In genomic region chr15:88616240-88616639, GRCh38 we compare ENCODE assay signal across 13 cellular contexts.
"Had no signal": no experiment of that assay in that cellular context is flagged by ENCODE, and none has a peak within 500 bp of the region (broad histone marks: within the 10 kb centered on the region; RNA-seq: fewer than 3 reads in every experiment).

No MANE protein-coding gene starts in this region.

- H3K36me3 ChIP-seq: ascending aorta, gastrocnemius medialis, heart right ventricle, pancreas, sigmoid colon, thyroid gland had no signal

- H3K4me3 Mint-ChIP-seq: activated naive CD4-positive, alpha-beta T cell treated with anti-CD3 and anti-CD28 coated beads, Interleukin-2, amount 10 ng/mL, durations not matched to agents 7 days and 5 days; dendritic cell treated with granulocyte-macrophage colony-stimulating factor and Interleukin-4, amounts not matched to agents 40 ng/mL and 50 ng/mL, for 4 days had no signal

- H3K27ac ChIP-seq: ascending aorta, gastrocnemius medialis, heart right ventricle, sigmoid colon, thyroid gland, VCaP had no signal

- H3K9me3 Mint-ChIP-seq: activated naive CD4-positive, alpha-beta T cell treated with anti-CD3 and anti-CD28 coated beads, Interleukin-2, amount 10 ng/mL, durations not matched to agents 7 days and 5 days; dendritic cell treated with granulocyte-macrophage colony-stimulating factor and Interleukin-4, amounts not matched to agents 40 ng/mL and 50 ng/mL, for 4 days had no signal

- H3K4me1 ChIP-seq: thyroid gland had no signal

- DNase-seq: activated CD4-positive, alpha-beta T cell treated with anti-CD3 and anti-CD28 coated beads for 48 hours; activated naive CD4-positive, alpha-beta T cell treated with anti-CD3 and anti-CD28 coated beads, Interleukin-2, amount 10 ng/mL, durations not matched to agents 7 days and 5 days; activated T-cell treated with anti-CD3 and anti-CD28 coated beads for 4 hours; effector memory CD4-positive, alpha-beta T cell; gastrocnemius medialis; heart right ventricle; pancreas; sigmoid colon; stimulated activated CD4-positive, alpha-beta T cell treated with anti-CD3 and anti-CD28 coated beads, Interleukin-1b, Interleukin-23, amount 100 ng/mL, for 48 hours; thyroid gland had no signal

- H3K36me3 Mint-ChIP-seq: activated naive CD4-positive, alpha-beta T cell treated with anti-CD3 and anti-CD28 coated beads, Interleukin-2, amount 10 ng/mL, durations not matched to agents 7 days and 5 days had no signal

- H3K4me3 ChIP-seq: ascending aorta, gastrocnemius medialis, heart right ventricle, pancreas, sigmoid colon, thyroid gland had no signal

- H3K27ac Mint-ChIP-seq: activated naive CD4-positive, alpha-beta T cell treated with anti-CD3 and anti-CD28 coated beads, Interleukin-2, amount 10 ng/mL, durations not matched to agents 7 days and 5 days; dendritic cell treated with granulocyte-macrophage colony-stimulating factor and Interleukin-4, amounts not matched to agents 40 ng/mL and 50 ng/mL, for 4 days had no signal

- H3K27me3 ChIP-seq: ascending aorta, gastrocnemius medialis, heart right ventricle, pancreas, thyroid gland had no signal

- H3K9me3 ChIP-seq: ascending aorta, gastrocnemius medialis, heart right ventricle, pancreas, sigmoid colon, thyroid gland had no signal
